In the genomic region with DNA sequence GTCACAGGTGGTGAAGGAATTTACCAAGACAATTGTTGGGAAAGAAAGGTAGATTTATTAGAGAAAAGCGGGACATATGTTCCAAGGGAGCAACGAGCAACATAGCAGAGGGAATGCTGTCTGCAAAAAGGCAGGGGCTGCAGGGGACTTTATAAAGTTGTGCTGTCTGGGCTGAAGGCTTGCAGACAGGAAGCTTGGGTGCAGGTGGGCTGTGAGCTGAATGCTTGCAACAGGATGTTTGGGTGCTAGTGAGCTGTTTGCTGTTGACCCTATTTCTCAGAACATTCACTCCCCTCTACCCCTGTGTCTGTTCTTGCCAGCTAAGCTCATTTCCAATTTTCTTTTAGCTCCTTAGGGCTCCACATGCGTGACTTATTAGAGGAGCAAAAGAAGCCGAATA, we compare ENCODE assay signal across 19 cellular contexts. TPM values are rescaled to one million over a fixed set of nuclear protein-coding genes. Genes with fewer than 3 reads are reported as not detected.
DNase-seq lines count a peak whose midpoint lies in the region; ATAC-seq and TF ChIP-seq lines count a peak whose summit lies in the region.
"Had no signal": no experiment of that assay in that cellular context is flagged by ENCODE, and none has a peak within 500 bp of the region (broad histone marks: within the 10 kb centered on the region; RNA-seq: fewer than 3 reads in every experiment).

No MANE protein-coding gene starts in this region.

- H3K4me3 Mint-ChIP-seq in activated CD4-positive, alpha-beta memory T cell treated with anti-CD3 and anti-CD28 coated beads, Interleukin-2, amount 10 ng/mL, durations not matched to agents 7 days and 5 days: no peak overlapping the region
- no peak overlapping the region for H3K4me3 Mint-ChIP-seq in activated CD4-positive, alpha-beta memory T cell treated with anti-CD3 and anti-CD28 coated beads for 36 hours
- H3K4me3 Mint-ChIP-seq in T-cell: peak overlapping the region; percentile 76 to 95 (median 80)
- peak overlapping the region; percentile 77 for H3K4me3 Mint-ChIP-seq in activated naive CD8-positive, alpha-beta T cell treated with anti-CD3 and anti-CD28 coated beads, Interleukin-2, amount 10 ng/mL, durations not matched to agents 7 days and 5 days
- H3K4me3 Mint-ChIP-seq in chondrocyte (ENCODE audit: unreplicated experiment): no peak overlapping the region

- H3K9me3 Mint-ChIP-seq in activated CD4-positive, alpha-beta memory T cell treated with anti-CD3 and anti-CD28 coated beads, Interleukin-2, amount 10 ng/mL, durations not matched to agents 7 days and 5 days: no peaks in the 10 kb centered on the region
- no peaks in the 10 kb centered on the region for H3K9me3 Mint-ChIP-seq in activated CD4-positive, alpha-beta memory T cell treated with anti-CD3 and anti-CD28 coated beads for 36 hours
- no peaks in the 10 kb centered on the region for H3K9me3 Mint-ChIP-seq in T-cell
- H3K9me3 Mint-ChIP-seq in activated naive CD8-positive, alpha-beta T cell treated with anti-CD3 and anti-CD28 coated beads, Interleukin-2, amount 10 ng/mL, durations not matched to agents 7 days and 5 days: peaks cover 4% of the 10 kb centered on the region
- no peaks in the 10 kb centered on the region for H3K9me3 Mint-ChIP-seq in chondrocyte (ENCODE audit: low read depth)

- intact Hi-C loops in activated CD4-positive, alpha-beta memory T cell treated with anti-CD3 and anti-CD28 coated beads for 36 hours (cut with micrococcal nuclease): no loop called here

- peaks cover 17% of the 10 kb centered on the region for H3K4me1 Mint-ChIP-seq in activated CD4-positive, alpha-beta memory T cell treated with anti-CD3 and anti-CD28 coated beads, Interleukin-2, amount 10 ng/mL, durations not matched to agents 7 days and 5 days
- peaks cover 13% of the 10 kb centered on the region for H3K4me1 Mint-ChIP-seq in activated CD4-positive, alpha-beta memory T cell treated with anti-CD3 and anti-CD28 coated beads for 36 hours (ENCODE audit: low read depth)
- H3K4me1 Mint-ChIP-seq in T-cell (peaks cover 36 to 48% (median 43%) of the 10 kb centered on the region in 3 donors), chondrocyte (ENCODE audit: low read depth) (no peaks in the 10 kb centered on the region)
- H3K4me1 Mint-ChIP-seq in activated naive CD8-positive, alpha-beta T cell treated with anti-CD3 and anti-CD28 coated beads, Interleukin-2, amount 10 ng/mL, durations not matched to agents 7 days and 5 days: peaks cover 41% of the 10 kb centered on the region

- ATAC-seq in T-cell (replicated peaks in 1 of 4): peak; percentile 93 to 95 (median 95)
- peak; percentile 95 for ATAC-seq in activated naive CD8-positive, alpha-beta T cell treated with anti-CD3 and anti-CD28 coated beads, Interleukin-2, amount 10 ng/mL, durations not matched to agents 7 days and 5 days (ENCODE audit: low read depth)
- ATAC-seq: left colon had no signal

- no peaks in the 10 kb centered on the region for H3K36me3 Mint-ChIP-seq in activated CD4-positive, alpha-beta memory T cell treated with anti-CD3 and anti-CD28 coated beads, Interleukin-2, amount 10 ng/mL, durations not matched to agents 7 days and 5 days (ENCODE audit: low read depth)
- no peaks in the 10 kb centered on the region for H3K36me3 Mint-ChIP-seq in activated CD4-positive, alpha-beta memory T cell treated with anti-CD3 and anti-CD28 coated beads for 36 hours
- no peaks in the 10 kb centered on the region for H3K36me3 Mint-ChIP-seq in T-cell
- H3K36me3 Mint-ChIP-seq in activated naive CD8-positive, alpha-beta T cell treated with anti-CD3 and anti-CD28 coated beads, Interleukin-2, amount 10 ng/mL, durations not matched to agents 7 days and 5 days: peaks cover 4% of the 10 kb centered on the region
- H3K36me3 Mint-ChIP-seq in chondrocyte (ENCODE audit: low read depth): no peaks in the 10 kb centered on the region

- no peak overlapping the region for H3K27ac ChIP-seq in caudate nucleus (ENCODE audit: low read depth, low read length)
- H3K27ac ChIP-seq: HL-60, KMS-11, thoracic aorta, VCaP had no signal

- peaks cover 2% of the 10 kb centered on the region for H3K27me3 Mint-ChIP-seq in activated CD4-positive, alpha-beta memory T cell treated with anti-CD3 and anti-CD28 coated beads, Interleukin-2, amount 10 ng/mL, durations not matched to agents 7 days and 5 days
- H3K27me3 Mint-ChIP-seq in activated CD4-positive, alpha-beta memory T cell treated with anti-CD3 and anti-CD28 coated beads for 36 hours: no peaks in the 10 kb centered on the region
- no peaks in the 10 kb centered on the region for H3K27me3 Mint-ChIP-seq in T-cell
- H3K27me3 Mint-ChIP-seq in activated naive CD8-positive, alpha-beta T cell treated with anti-CD3 and anti-CD28 coated beads, Interleukin-2, amount 10 ng/mL, durations not matched to agents 7 days and 5 days: no peaks in the 10 kb centered on the region
- no peaks in the 10 kb centered on the region for H3K27me3 Mint-ChIP-seq in chondrocyte (ENCODE audit: low read depth)

- TF ChIP-seq CTCF in chondrocyte (IDR thresholded peaks at IDR 0.05): no peak

- peak; percentile 38 for DNase-seq in activated CD4-positive, alpha-beta memory T cell treated with anti-CD3 and anti-CD28 coated beads, Interleukin-2, amount 10 ng/mL, durations not matched to agents 7 days and 5 days
- no peak for DNase-seq in activated CD4-positive, alpha-beta memory T cell treated with anti-CD3 and anti-CD28 coated beads for 36 hours
- DNase-seq in T-cell (peak in 32 of 34 experiments; percentile 10 to 67 (median 38)), superior temporal gyrus (ENCODE audit: extremely low spot score) (no peak), chondrocyte (ENCODE audit: low spot score) (no peak), caudate nucleus (lab: John Stamatoyannopoulos, UW) (no peak)
- peak; percentile 44 for DNase-seq in activated naive CD8-positive, alpha-beta T cell treated with anti-CD3 and anti-CD28 coated beads, Interleukin-2, amount 10 ng/mL, durations not matched to agents 7 days and 5 days
- peak; percentile 38 for DNase-seq in stimulated activated CD8-positive, alpha-beta memory T cell treated with anti-CD3 and anti-CD28 coated beads, Interleukin-4, amount 100 ng/mL, for 48 hours
- DNase-seq: ACHN; activated effector memory CD4-positive, alpha-beta T cell treated with Interleukin-2 at 50 U/mL for 16 hours; effector CD8-positive, alpha-beta T cell; hypothalamus; left colon; NCI-H1930; NCI-H510A treated with DMSO at 0.1 percent for 48 hours had no signal

- POLR2A ChIA-PET in activated CD4-positive, alpha-beta memory T cell treated with anti-CD3 and anti-CD28 coated beads, Interleukin-2, amount 10 ng/mL, durations not matched to agents 7 days and 5 days (lab: Charles Lee): interaction anchor here (1.3 to 1.7 kb wide), 4 partner anchors 13 to 257 kb away, joined by 3 to 7 read pairs (median 4); partner anchors contain the start of genes MT1X, NUDT21 and OGFOD1
- POLR2A ChIA-PET in activated CD4-positive, alpha-beta memory T cell treated with anti-CD3 and anti-CD28 coated beads for 36 hours (lab: Charles Lee): no interaction called here
- POLR2A ChIA-PET in T-cell (lab: Charles Lee): interaction anchor here (0.6 to 0.8 kb wide), 2 partner anchors 174 to 312 kb away, joined by 3 read pairs; no protein-coding TSS in a partner anchor
- POLR2A ChIA-PET in activated naive CD8-positive, alpha-beta T cell treated with anti-CD3 and anti-CD28 coated beads, Interleukin-2, amount 10 ng/mL, durations not matched to agents 7 days and 5 days (lab: Charles Lee): interaction anchor here (0.8 to 1.9 kb wide), 7 partner anchors 19 to 223 kb away, joined by 3 to 10 read pairs (median 3); partner anchors contain the start of genes MT1X, MT2A and NUP93

- H3K27ac Mint-ChIP-seq in activated CD4-positive, alpha-beta memory T cell treated with anti-CD3 and anti-CD28 coated beads, Interleukin-2, amount 10 ng/mL, durations not matched to agents 7 days and 5 days: no peak overlapping the region
- H3K27ac Mint-ChIP-seq in activated CD4-positive, alpha-beta memory T cell treated with anti-CD3 and anti-CD28 coated beads for 36 hours: no peak overlapping the region
- H3K27ac Mint-ChIP-seq in T-cell: peak overlapping the region; percentile 94 to 97
- H3K27ac Mint-ChIP-seq in activated naive CD8-positive, alpha-beta T cell treated with anti-CD3 and anti-CD28 coated beads, Interleukin-2, amount 10 ng/mL, durations not matched to agents 7 days and 5 days: peak overlapping the region; percentile 89
- H3K27ac Mint-ChIP-seq in chondrocyte (ENCODE audit: unreplicated experiment): no peak overlapping the region

- CTCF ChIA-PET in activated CD4-positive, alpha-beta memory T cell treated with anti-CD3 and anti-CD28 coated beads, Interleukin-2, amount 10 ng/mL, durations not matched to agents 7 days and 5 days (lab: Charles Lee): interaction anchor here (0.6 to 1.6 kb wide), 4 partner anchors 10 to 1149 kb away, joined by 3 to 4 read pairs (median 4); no protein-coding TSS in a partner anchor
- CTCF ChIA-PET in activated CD4-positive, alpha-beta memory T cell treated with anti-CD3 and anti-CD28 coated beads for 36 hours (lab: Charles Lee): interaction anchor here (1.6 kb wide), 1 partner anchor 132 kb away, joined by 4 read pairs; no protein-coding TSS in a partner anchor
- CTCF ChIA-PET in T-cell (lab: Charles Lee): interaction anchor here (0.6 to 1.4 kb wide), 4 partner anchors 9 to 132 kb away, joined by 3 to 6 read pairs (median 4); no protein-coding TSS in a partner anchor

RNA-seq across cellular contexts. Expression of gene NUP93, which starts 21.5 kb away (rescaled TPM):
- 10 to 100 TPM; 66.4 to 70.1 TPM for total RNA-seq in activated CD4-positive, alpha-beta memory T cell treated with anti-CD3 and anti-CD28 coated beads, Interleukin-2, amount 10 ng/mL, durations not matched to agents 7 days and 5 days
- 100 to 1,000 TPM; 131 to 133 TPM for total RNA-seq in activated CD4-positive, alpha-beta memory T cell treated with anti-CD3 and anti-CD28 coated beads for 36 hours
- 10 to 100 TPM; 52.6 to 72.4 (median 60.5) TPM for total RNA-seq in T-cell
- 10 to 100 TPM; 89.5 to 92.5 TPM for total RNA-seq in activated naive CD8-positive, alpha-beta T cell treated with anti-CD3 and anti-CD28 coated beads, Interleukin-2, amount 10 ng/mL, durations not matched to agents 7 days and 5 days
- total RNA-seq in chondrocyte: 48.6 to 86.9 TPM (median 50.0 TPM) in 3 replicates

RNA-seq across cellular contexts. Expression of gene MT1X, which starts 26.1 kb away (rescaled TPM):
- total RNA-seq in activated CD4-positive, alpha-beta memory T cell treated with anti-CD3 and anti-CD28 coated beads, Interleukin-2, amount 10 ng/mL, durations not matched to agents 7 days and 5 days: 10 to 100 TPM; 28.4 to 33.1 TPM
- total RNA-seq in activated CD4-positive, alpha-beta memory T cell treated with anti-CD3 and anti-CD28 coated beads for 36 hours: 10 to 100 TPM; 31.9 to 38.1 TPM
- total RNA-seq in T-cell (10 to 100 TPM; 18.7 to 30.8 (median 28.8) TPM), chondrocyte (36.6 to 136 TPM (median 44.7 TPM) in 3 replicates)
- 10 to 100 TPM; 35.0 to 35.4 TPM for total RNA-seq in activated naive CD8-positive, alpha-beta T cell treated with anti-CD3 and anti-CD28 coated beads, Interleukin-2, amount 10 ng/mL, durations not matched to agents 7 days and 5 days

RNA-seq across cellular contexts. Expression of gene MT1H, which starts 38.8 kb away (rescaled TPM):
- not detected for total RNA-seq in activated CD4-positive, alpha-beta memory T cell treated with anti-CD3 and anti-CD28 coated beads, Interleukin-2, amount 10 ng/mL, durations not matched to agents 7 days and 5 days
- under 1 TPM in 1 of 2 experiments, not detected in 1; 0.70 TPM for total RNA-seq in activated CD4-positive, alpha-beta memory T cell treated with anti-CD3 and anti-CD28 coated beads for 36 hours
- 1 to 10 TPM in 1 of 5 donors, not detected in 4; 1.4 TPM for total RNA-seq in T-cell
- not detected for total RNA-seq in activated naive CD8-positive, alpha-beta T cell treated with anti-CD3 and anti-CD28 coated beads, Interleukin-2, amount 10 ng/mL, durations not matched to agents 7 days and 5 days
- total RNA-seq in chondrocyte: not detected in 3 replicates
- total RNA-seq: thoracic aorta had no signal

RNA-seq across cellular contexts. Expression of gene MT1G, which starts 40.6 kb away (rescaled TPM):
- 1 to 10 TPM; 2.2 to 2.9 TPM for total RNA-seq in activated CD4-positive, alpha-beta memory T cell treated with anti-CD3 and anti-CD28 coated beads, Interleukin-2, amount 10 ng/mL, durations not matched to agents 7 days and 5 days
- total RNA-seq in activated CD4-positive, alpha-beta memory T cell treated with anti-CD3 and anti-CD28 coated beads for 36 hours: 1 to 10 TPM; 5.0 to 5.8 TPM
- total RNA-seq in T-cell (1 to 10 TPM in 3 of 5 donors, not detected in 2; 2.0 to 4.1 (median 4.0) TPM), chondrocyte (1.1 TPM in 2 of 3 replicates, not detected in the other)
- 1 to 10 TPM; 4.0 to 5.0 TPM for total RNA-seq in activated naive CD8-positive, alpha-beta T cell treated with anti-CD3 and anti-CD28 coated beads, Interleukin-2, amount 10 ng/mL, durations not matched to agents 7 days and 5 days

RNA-seq across cellular contexts. Expression of gene MT1F, which starts 50.7 kb away (rescaled TPM):
- 10 to 100 TPM; 15.8 to 16.4 TPM for total RNA-seq in activated CD4-positive, alpha-beta memory T cell treated with anti-CD3 and anti-CD28 coated beads, Interleukin-2, amount 10 ng/mL, durations not matched to agents 7 days and 5 days
- 1 to 10 TPM; 8.5 to 9.2 TPM for total RNA-seq in activated CD4-positive, alpha-beta memory T cell treated with anti-CD3 and anti-CD28 coated beads for 36 hours
- total RNA-seq in T-cell: 10 to 100 TPM in 2 of 5 donors, 1 to 10 TPM in 3; 5.3 to 14.3 (median 9.3) TPM
- 10 to 100 TPM; 24.1 to 27.8 TPM for total RNA-seq in activated naive CD8-positive, alpha-beta T cell treated with anti-CD3 and anti-CD28 coated beads, Interleukin-2, amount 10 ng/mL, durations not matched to agents 7 days and 5 days
- 2.6 to 5.8 TPM (median 4.4 TPM) in 3 replicates for total RNA-seq in chondrocyte

Comparison
In these comparisons a context has a peak if more than half of its experiments do, and no peak if none do; other contexts are left out.
1. DNase-seq: peak in activated CD4-positive, alpha-beta memory T cell treated with anti-CD3 and anti-CD28 coated beads, Interleukin-2, amount 10 ng/mL, durations not matched to agents 7 days and 5 days (single experiment), T-cell (32 of 34), activated naive CD8-positive, alpha-beta T cell treated with anti-CD3 and anti-CD28 coated beads, Interleukin-2, amount 10 ng/mL, durations not matched to agents 7 days and 5 days (single experiment) and stimulated activated CD8-positive, alpha-beta memory T cell treated with anti-CD3 and anti-CD28 coated beads, Interleukin-4, amount 100 ng/mL, for 48 hours (single experiment); none in activated CD4-positive, alpha-beta memory T cell treated with anti-CD3 and anti-CD28 coated beads for 36 hours (single experiment), superior temporal gyrus (single experiment), chondrocyte (single experiment) and caudate nucleus (0 of 61).
2. H3K27ac Mint-ChIP-seq: peak in T-cell (2 of 2) and activated naive CD8-positive, alpha-beta T cell treated with anti-CD3 and anti-CD28 coated beads, Interleukin-2, amount 10 ng/mL, durations not matched to agents 7 days and 5 days (single experiment); none in activated CD4-positive, alpha-beta memory T cell treated with anti-CD3 and anti-CD28 coated beads, Interleukin-2, amount 10 ng/mL, durations not matched to agents 7 days and 5 days (single experiment), activated CD4-positive, alpha-beta memory T cell treated with anti-CD3 and anti-CD28 coated beads for 36 hours (single experiment) and chondrocyte (single experiment).
3. H3K4me3 Mint-ChIP-seq: peak in T-cell (3 of 3) and activated naive CD8-positive, alpha-beta T cell treated with anti-CD3 and anti-CD28 coated beads, Interleukin-2, amount 10 ng/mL, durations not matched to agents 7 days and 5 days (single experiment); none in activated CD4-positive, alpha-beta memory T cell treated with anti-CD3 and anti-CD28 coated beads, Interleukin-2, amount 10 ng/mL, durations not matched to agents 7 days and 5 days (single experiment), activated CD4-positive, alpha-beta memory T cell treated with anti-CD3 and anti-CD28 coated beads for 36 hours (single experiment) and chondrocyte (single experiment).